ENCODE assay signal across 18 cellular contexts in genomic region chr7:30144659-30145321, GRCh38. TPM values are rescaled to one million over a fixed set of nuclear protein-coding genes. Genes with fewer than 3 reads are reported as not detected.
DNase-seq lines count a peak whose midpoint lies in the region; ATAC-seq and TF ChIP-seq lines count a peak whose summit lies in the region.
"Had no signal": no experiment of that assay in that cellular context is flagged by ENCODE, and none has a peak within 500 bp of the region (broad histone marks: within the 10 kb centered on the region; RNA-seq: fewer than 3 reads in every experiment).

No MANE protein-coding gene starts in this region.

- no peaks in the 10 kb centered on the region for H3K9me2 ChIP-seq in PC-3 (replicated peaks; ENCODE audit: low read length)

- H3K4me3 ChIP-seq in PC-3 (ENCODE audit: low read length) (no peak overlapping the region), testis (no peak overlapping the region)
- H3K4me3 ChIP-seq: breast epithelium, hepatocyte, lung, tibial artery had no signal

- TF ChIP-seq POLR2A in erythroblast (IDR thresholded peaks at IDR 0.05; ENCODE audit: low read length): peak; percentile 38
- no peak for TF ChIP-seq POLR2A in testis (IDR thresholded peaks at IDR 0.05)

- DNase-seq in activated naive CD8-positive, alpha-beta T cell treated with anti-CD3 and anti-CD28 coated beads, Interleukin-2, amount 50 U/mL, for 24 hours: no peak
- DNase-seq in PC-3 (no peak), erythroblast (lab: John Stamatoyannopoulos, UW) (peak; percentile 86 to 97), testis (no peak), GM19238 (ENCODE audit: insufficient read length, low spot score) (no peak)
- DNase-seq: activated CD4-positive, alpha-beta T cell treated with anti-CD3 and anti-CD28 coated beads for 4 hours; activated naive CD8-positive, alpha-beta T cell treated with anti-CD3 and anti-CD28 coated beads for 36 hours; CD8-positive, alpha-beta memory T cell; cortex of kidney; stimulated activated naive B cell treated with anti-CD40 and anti-IgM and Interleukin-4, amounts not matched to agents 10 μg/mL and 1 μg/mL and 100 μg/mL, for 72 hours; tibial artery had no signal

- H3K4me1 Mint-ChIP-seq in activated naive CD8-positive, alpha-beta T cell (ENCODE audit: low read depth): peaks cover 13% of the 10 kb centered on the region
- peaks cover 12% of the 10 kb centered on the region for H3K4me1 Mint-ChIP-seq in activated naive CD8-positive, alpha-beta T cell treated with anti-CD3 and anti-CD28 coated beads, Interleukin-2, amount 50 U/mL, for 24 hours

- peaks cover 33% of the 10 kb centered on the region for H3K4me1 ChIP-seq in PC-3 (ENCODE audit: insufficient read depth, low read length)
- no peaks in the 10 kb centered on the region for H3K4me1 ChIP-seq in testis

- H3K36me3 Mint-ChIP-seq in activated naive CD8-positive, alpha-beta T cell: peaks cover 2% of the 10 kb centered on the region
- H3K36me3 Mint-ChIP-seq in activated naive CD8-positive, alpha-beta T cell treated with anti-CD3 and anti-CD28 coated beads, Interleukin-2, amount 50 U/mL, for 24 hours (ENCODE audit: low read depth): no peaks in the 10 kb centered on the region
- H3K36me3 Mint-ChIP-seq: activated naive CD8-positive, alpha-beta T cell treated with anti-CD3 and anti-CD28 coated beads for 36 hours; CD8-positive, alpha-beta memory T cell; stimulated activated naive B cell treated with anti-CD40 and anti-IgM and Interleukin-4, amounts not matched to agents 10 μg/mL and 1 μg/mL and 100 μg/mL, for 72 hours had no signal

- intact Hi-C loops in PC-3 (cut with micrococcal nuclease) (loop anchor here (5.0 kb wide), 2 partner anchors 72 to 157 kb away; partner anchors contain the start of gene SCRN1), testis (cut with DNase I; ENCODE audit: low total_unique reads) (no loop called here)

- peak overlapping the region; percentile 23 for H3K27ac Mint-ChIP-seq in activated naive CD8-positive, alpha-beta T cell
- H3K27ac Mint-ChIP-seq in activated naive CD8-positive, alpha-beta T cell treated with anti-CD3 and anti-CD28 coated beads, Interleukin-2, amount 50 U/mL, for 24 hours: no peak overlapping the region
- H3K27ac Mint-ChIP-seq: activated naive CD8-positive, alpha-beta T cell treated with anti-CD3 and anti-CD28 coated beads for 36 hours; activated T-helper 1 cell treated with anti-CD3 and anti-CD28 coated beads, Interleukin-12 subunit alpha, Interleukin-12 subunit beta, Interleukin-2, Interleukin-4 antibody, amounts not matched to agents 30 ng/mL and 10 ng/mL and 1 ng/mL, durations not matched to agents 14 hours and 24 hours and 36 hours; progenitor cell of endocrine pancreas; stimulated activated naive B cell treated with anti-CD40 and anti-IgM and Interleukin-4, amounts not matched to agents 10 μg/mL and 1 μg/mL and 100 μg/mL, for 72 hours had no signal

- H3K9me3 ChIP-seq in PC-3 (ENCODE audit: low read length): no peaks in the 10 kb centered on the region
- H3K9me3 ChIP-seq in testis: no peaks in the 10 kb centered on the region
- H3K9me3 ChIP-seq: breast epithelium, tibial artery had no signal

- H3K36me3 ChIP-seq in PC-3 (ENCODE audit: low read depth, low read length) (no peaks in the 10 kb centered on the region), testis (ENCODE audit: low read depth, missing control alignments) (no peaks in the 10 kb centered on the region)
- H3K36me3 ChIP-seq: breast epithelium had no signal

- 90 to 92% methylated on average over 6 of the region's 6 CpGs for WGBS in testis, 2 donors

- H3K27me3 ChIP-seq in PC-3 (ENCODE audit: low read length) (no peaks in the 10 kb centered on the region), testis (no peaks in the 10 kb centered on the region)
- H3K27me3 ChIP-seq: breast epithelium, hepatocyte, tibial artery had no signal

- TF ChIP-seq CTCF in PC-3 (conservative IDR thresholded peaks at IDR 0.05; ENCODE audit: low read depth, low read length): no peak
- TF ChIP-seq CTCF in testis (IDR thresholded peaks at IDR 0.05): no peak

- no peak overlapping the region for H3K9ac ChIP-seq in PC-3 (ENCODE audit: low read length)

- ATAC-seq in activated naive CD8-positive, alpha-beta T cell treated with anti-CD3 and anti-CD28 coated beads, Interleukin-2, amount 50 U/mL, for 24 hours: no peak
- ATAC-seq in PC-3 (no peak), GM18861 (IDR thresholded peaks at IDR 0.05; ENCODE audit: unreplicated experiment) (no peak)

- no peak overlapping the region for H3K4me3 Mint-ChIP-seq in activated naive CD8-positive, alpha-beta T cell
- H3K4me3 Mint-ChIP-seq in activated naive CD8-positive, alpha-beta T cell treated with anti-CD3 and anti-CD28 coated beads, Interleukin-2, amount 50 U/mL, for 24 hours: no peak overlapping the region
- H3K4me3 Mint-ChIP-seq: activated naive CD8-positive, alpha-beta T cell treated with anti-CD3 and anti-CD28 coated beads for 36 hours; activated T-helper 1 cell treated with anti-CD3 and anti-CD28 coated beads, Interleukin-12 subunit alpha, Interleukin-12 subunit beta, Interleukin-2, Interleukin-4 antibody, amounts not matched to agents 30 ng/mL and 10 ng/mL and 1 ng/mL, durations not matched to agents 14 hours and 24 hours and 36 hours; CD8-positive, alpha-beta memory T cell; stimulated activated naive B cell treated with anti-CD40 and anti-IgM and Interleukin-4, amounts not matched to agents 10 μg/mL and 1 μg/mL and 100 μg/mL, for 72 hours had no signal

- H3K27ac ChIP-seq in PC-3 (ENCODE audit: low read length): no peak overlapping the region
- no peak overlapping the region for H3K27ac ChIP-seq in testis
- H3K27ac ChIP-seq: hepatocyte had no signal

- no peaks in the 10 kb centered on the region for H4K20me1 ChIP-seq in PC-3 (ENCODE audit: low read length)

- no TSS peak for BruUV-seq in PC-3 (replicated peaks; lab: Mats Ljungman, UMichigan)

- H3K9me3 Mint-ChIP-seq in activated naive CD8-positive, alpha-beta T cell (ENCODE audit: low read depth): no peaks in the 10 kb centered on the region
- no peaks in the 10 kb centered on the region for H3K9me3 Mint-ChIP-seq in activated naive CD8-positive, alpha-beta T cell treated with anti-CD3 and anti-CD28 coated beads, Interleukin-2, amount 50 U/mL, for 24 hours
- H3K9me3 Mint-ChIP-seq: activated naive CD8-positive, alpha-beta T cell treated with anti-CD3 and anti-CD28 coated beads for 36 hours; activated T-helper 1 cell treated with anti-CD3 and anti-CD28 coated beads, Interleukin-12 subunit alpha, Interleukin-12 subunit beta, Interleukin-2, Interleukin-4 antibody, amounts not matched to agents 30 ng/mL and 10 ng/mL and 1 ng/mL, durations not matched to agents 14 hours and 24 hours and 36 hours; CD8-positive, alpha-beta memory T cell; stimulated activated naive B cell treated with anti-CD40 and anti-IgM and Interleukin-4, amounts not matched to agents 10 μg/mL and 1 μg/mL and 100 μg/mL, for 72 hours had no signal

- CTCF ChIA-PET in PC-3 (lab: Charles Lee): no interaction called here

- no peaks in the 10 kb centered on the region for H3K79me2 ChIP-seq in PC-3 (ENCODE audit: low read length)
- H3K79me2 ChIP-seq: hepatocyte had no signal

- no peak overlapping the region for H2AFZ ChIP-seq in PC-3 (ENCODE audit: low read length)
- H2AFZ ChIP-seq: hepatocyte had no signal

- H3K4me2 ChIP-seq in PC-3 (ENCODE audit: low read length): 0 out of 2 replicates have a peak overlapping the region, but pooled peaks have one; percentile 20
- H3K4me2 ChIP-seq: hepatocyte had no signal

- H3K27me3 Mint-ChIP-seq in activated naive CD8-positive, alpha-beta T cell: no peaks in the 10 kb centered on the region
- H3K27me3 Mint-ChIP-seq in activated naive CD8-positive, alpha-beta T cell treated with anti-CD3 and anti-CD28 coated beads, Interleukin-2, amount 50 U/mL, for 24 hours: no peaks in the 10 kb centered on the region
- H3K27me3 Mint-ChIP-seq: activated naive CD8-positive, alpha-beta T cell treated with anti-CD3 and anti-CD28 coated beads for 36 hours; CD8-positive, alpha-beta memory T cell; progenitor cell of endocrine pancreas; stimulated activated naive B cell treated with anti-CD40 and anti-IgM and Interleukin-4, amounts not matched to agents 10 μg/mL and 1 μg/mL and 100 μg/mL, for 72 hours had no signal

- H3F3A ChIP-seq in PC-3 (ENCODE audit: low read length, unreplicated experiment): peaks cover 6% of the 10 kb centered on the region

- POLR2A ChIA-PET in PC-3 (lab: Charles Lee; ENCODE audit: unreplicated experiment): interaction anchor here (0.6 kb wide), 1 partner anchor 184 kb away, joined by 4 read pairs; no protein-coding TSS in a partner anchor

RNA-seq across cellular contexts. Expression of gene MTURN, which starts 10.0 kb away (rescaled TPM):
- total RNA-seq in PC-3 (2014; rRNA removed) (5.4 and 6.3 TPM in 2 replicates), testis (10 to 100 TPM; 17.3 to 25.6 TPM)
- polyA plus RNA-seq in testis (ENCODE audit: insufficient read depth, low read depth, low replicate concordance): 19.3 TPM

Comparison
In these comparisons a context has a peak if more than half of its experiments do, and no peak if none do; other contexts are left out.
1. DNase-seq: peak in erythroblast (2 of 2); none in activated naive CD8-positive, alpha-beta T cell treated with anti-CD3 and anti-CD28 coated beads, Interleukin-2, amount 50 U/mL, for 24 hours (single experiment), PC-3 (single experiment), testis (single experiment) and GM19238 (single experiment).